Comparison of ENCODE assay signal across 8 cellular contexts in the genomic region with DNA sequence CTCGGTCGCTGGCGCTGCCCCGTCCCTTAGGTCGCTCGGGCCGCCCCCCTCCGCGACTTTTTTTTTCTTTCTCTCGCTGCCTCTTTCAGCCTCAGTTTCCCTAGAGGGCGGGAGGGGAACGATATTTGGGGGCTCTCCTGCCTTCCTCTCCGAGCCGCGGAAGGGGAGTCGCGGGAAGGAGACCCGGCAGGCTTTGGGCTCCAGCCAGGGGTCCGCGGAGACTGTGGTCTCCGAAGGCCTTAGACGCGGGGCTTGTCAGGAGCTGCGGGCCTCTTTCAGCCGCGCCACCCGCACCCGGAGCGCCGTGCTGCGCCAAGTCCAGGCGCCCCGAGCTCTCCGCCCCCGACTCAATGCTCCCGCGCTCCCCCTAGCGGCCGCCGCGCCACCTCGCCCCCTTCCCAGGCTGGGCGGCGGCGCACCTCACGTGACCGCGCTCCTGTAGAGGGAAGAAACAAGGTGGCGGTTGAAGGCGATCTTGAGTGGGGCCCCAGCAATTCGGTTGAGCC. TPM values are rescaled to one million over a fixed set of nuclear protein-coding genes. Genes with fewer than 3 reads are reported as not detected.
DNase-seq lines count a peak whose midpoint lies in the region; TF ChIP-seq lines count a peak whose summit lies in the region.

A gene (plus strand): TSS at position 427 of the 506 bp plus-strand sequence. CDS start 14,010 bp downstream, outside the sequence.

- H3K9me3 ChIP-seq in transverse colon = no peaks in the 10 kb centered on the region

- peak within 1 kb of the TSS; percentile 87 to 95 (median 88) for H3K27ac ChIP-seq in transverse colon

- H3K27me3 ChIP-seq in GM06990 (replicated peaks; ENCODE audit: control insufficient read depth, insufficient read depth, low read length) (no peaks in the 10 kb centered on the region), transverse colon (no peaks in the 10 kb centered on the region)

- no peaks in the 10 kb centered on the region for H3K36me3 ChIP-seq in GM06990 (ENCODE audit: control insufficient read depth, insufficient read depth, low read length)
- H3K36me3 ChIP-seq in transverse colon = no peaks in the 10 kb centered on the region

- TF ChIP-seq CTCF in GM06990 (IDR thresholded peaks at IDR 0.05; ENCODE audit: insufficient read depth, low read length, poor library complexity, severe bottlenecking) = peak; percentile 83
- peak; percentile 88 for TF ChIP-seq CTCF in HFF-Myc (IDR thresholded peaks at IDR 0.05; ENCODE audit: low read depth, low read length, missing control alignments)
- TF ChIP-seq CTCF in transverse colon (IDR thresholded peaks at IDR 0.05) = peak; percentile 88 to 99 (median 97)

- intact Hi-C loops in cardiac septum (cut with DNase I) (loop anchor here (5.0 kb wide), 1 partner anchor 130 kb away; no protein-coding TSS in a partner anchor), posterior cingulate gyrus (cut with DNase I) (loop anchor here (5.0 kb wide), 1 partner anchor 135 kb away; a partner anchor contains a TSS), transverse colon (cut with DNase I; ENCODE audit: low total_unique reads) (loop anchor here (5.0 kb wide), 1 partner anchor 135 kb away; a partner anchor contains a TSS)

- 1% methylated on average over 36 of the region's 51 CpGs; no CpG with 5 or more reads in 1 of the 2 donors for WGBS in transverse colon (ENCODE audit: low coverage in 1 of 2), 2 donors

- peak; percentile 26 for TF ChIP-seq POLR2A in transverse colon (IDR thresholded peaks at IDR 0.05)

- TF ChIP-seq EP300 in transverse colon (IDR thresholded peaks at IDR 0.05; ENCODE audit: low read depth) = no peak

- peak; percentile 90 for DNase-seq in GM06990 (ENCODE audit: extremely low read depth, insufficient read length)
- no peak for DNase-seq in HFF-Myc (ENCODE audit: extremely low read depth, low read depth)
- DNase-seq in NCI-H1092 (lab: John Stamatoyannopoulos, UW) = peak; percentile 64
- DNase-seq in SW 1271 (lab: John Stamatoyannopoulos, UW) = peak; percentile 19 to 77
- peak; percentile 74 for DNase-seq in activated naive CD8-positive, alpha-beta T cell treated with anti-CD3 and anti-CD28 coated beads, Interleukin-2, amount 50 U/mL, for 16 hours (ENCODE audit: low read depth, low spot score)
- DNase-seq in cardiac septum (ENCODE audit: low spot score) = peak; percentile 97
- peak; percentile 79 to 98 (median 88) for DNase-seq in posterior cingulate gyrus
- DNase-seq in transverse colon = peak; percentile 92

- peaks cover 0 to 20% (median 17%) of the 10 kb centered on the region in 4 donors for H3K4me1 ChIP-seq in transverse colon

- in situ Hi-C loops in transverse colon (cut with MboI; ENCODE audit: low pct_ligation_motif_present in 1 of 4, low pct_unique_long_range_greater_than_20kb in 1 of 4, low sequenced_read_pairs in 3 of 4) = no loop called here

- H3K4me3 ChIP-seq in GM06990 (replicated peaks; ENCODE audit: low read depth, low read length) (peak within 1 kb of the TSS; percentile 96), HFF-Myc (replicated peaks; ENCODE audit: low read depth, low read length) (peak within 1 kb of the TSS; percentile 81), transverse colon (peak within 1 kb of the TSS; percentile 79 to 97 (median 84))

RNA-seq across cellular contexts. Expression of the gene that starts here (rescaled TPM):
- total RNA-seq in cardiac septum = 4.7 TPM
- 10 to 100 TPM; 21.0 to 34.0 (median 24.7) TPM for total RNA-seq in transverse colon
